In genomic region chr11:46339816-46340215, GRCh38 we compare ENCODE assay signal across 13 cellular contexts. TPM values are rescaled to one million over a fixed set of nuclear protein-coding genes. Genes with fewer than 3 reads are reported as not detected.
DNase-seq lines count a peak whose midpoint lies in the region; ATAC-seq and TF ChIP-seq lines count a peak whose summit lies in the region.
"Had no signal": no experiment of that assay in that cellular context is flagged by ENCODE, and none has a peak within 500 bp of the region (broad histone marks: within the 10 kb centered on the region; RNA-seq: fewer than 3 reads in every experiment).

No MANE protein-coding gene starts in this region.

- H3K27me3 Mint-ChIP-seq in T-helper 17 cell = no peaks in the 10 kb centered on the region

- H3K27ac ChIP-seq in HL-60 (replicated peaks) (0 out of 2 replicates have a peak overlapping the region, but pooled peaks have one; percentile 32), left ventricle myocardium inferior (replicated peaks) (peak overlapping the region; percentile 96), psoas muscle (peak overlapping the region; percentile 62)

- peak in 1 of 2 experiments; percentile 72 for DNase-seq in HL-60 (ENCODE audit: low read depth in 1 of 2, low spot score in 1 of 2)
- no peak for DNase-seq in T-helper 17 cell
- DNase-seq in left ventricle myocardium inferior = no peak
- DNase-seq in psoas muscle = no peak
- no peak for DNase-seq in NK-92 treated with Interleukin-12 subunit alpha and Interleukin-12 subunit beta, amount 100 ng/mL, for 24 hours (lab: John Stamatoyannopoulos, UW)
- no peak for DNase-seq in dermis blood vessel endothelial cell
- no peak for DNase-seq in RKO (ENCODE audit: low spot score)
- DNase-seq: activated CD8-positive, alpha-beta memory T cell treated with anti-CD3 and anti-CD28 coated beads for 24 hours; DMS53; KG1; T-helper 1 cell had no signal

- H3K4me1 ChIP-seq in left ventricle myocardium inferior = peaks cover 73% of the 10 kb centered on the region
- H3K4me1 ChIP-seq in psoas muscle = peaks cover 18% of the 10 kb centered on the region

- TF ChIP-seq CTCF in HL-60 (IDR thresholded peaks at IDR 0.05; ENCODE audit: insufficient read depth, low read length) (no peak), left ventricle myocardium inferior (IDR thresholded peaks at IDR 0.05; ENCODE audit: borderline replicate concordance) (no peak), psoas muscle (IDR thresholded peaks at IDR 0.05) (no peak)

- H3K27me3 ChIP-seq in HL-60 (ENCODE audit: insufficient read depth, poor library complexity, severe bottlenecking) = no peaks in the 10 kb centered on the region
- H3K27me3 ChIP-seq in left ventricle myocardium inferior (ENCODE audit: low read depth) = no peaks in the 10 kb centered on the region
- H3K27me3 ChIP-seq in psoas muscle (ENCODE audit: insufficient read depth in 3 of 3, low read length in 2 of 3) = no peaks in the 10 kb centered on the region

- H3K4me1 Mint-ChIP-seq in T-helper 17 cell = peaks cover 38% of the 10 kb centered on the region

- no peaks in the 10 kb centered on the region for H3K36me3 ChIP-seq in left ventricle myocardium inferior
- no peaks in the 10 kb centered on the region for H3K36me3 ChIP-seq in psoas muscle (ENCODE audit: insufficient read depth in 1 of 2, low read depth in 1 of 2)

- 33 to 68% (median 50%) methylated on average over 2 of the region's 2 CpGs for WGBS in psoas muscle, 3 donors

- H3K36me3 Mint-ChIP-seq in T-helper 17 cell (ENCODE audit: low read depth) = no peaks in the 10 kb centered on the region

- no peak overlapping the region for H3K4me3 ChIP-seq in HL-60 (replicated peaks; ENCODE audit: insufficient read depth, low read length)
- H3K4me3 ChIP-seq in left ventricle myocardium inferior = peak overlapping the region; percentile 57
- H3K4me3 ChIP-seq in psoas muscle = no peak overlapping the region

- peak overlapping the region; percentile 53 for H3K27ac Mint-ChIP-seq in T-helper 17 cell

- no peaks in the 10 kb centered on the region for H3K9me3 ChIP-seq in T-helper 17 cell (ENCODE audit: control insufficient read depth, low read length, poor library complexity, severe bottlenecking)
- H3K9me3 ChIP-seq in left ventricle myocardium inferior (replicated peaks) = no peaks in the 10 kb centered on the region
- no peaks in the 10 kb centered on the region for H3K9me3 ChIP-seq in psoas muscle

- no peak overlapping the region for H3K4me3 Mint-ChIP-seq in T-helper 17 cell

- intact Hi-C loops in left ventricle myocardium inferior (cut with micrococcal nuclease) = no loop called here
- intact Hi-C loops in psoas muscle (cut with DNase I) = loop anchor here in 1 of 2 donors (10.0 kb wide), 1 partner anchor 215 kb away; the partner anchor contains the start of gene PHF21A

- ATAC-seq in T-helper 17 cell = no peak
- ATAC-seq in psoas muscle = peak; percentile 45 to 74 (median 61)
- no peak for ATAC-seq in HG02798 (IDR thresholded peaks at IDR 0.05; ENCODE audit: poor library complexity, unreplicated experiment)

RNA-seq across cellular contexts. Expression of gene DGKZ, which starts 7.4 kb away (rescaled TPM):
- total RNA-seq in T-helper 17 cell (100 to 1,000 TPM; 194 to 196 TPM), left ventricle myocardium inferior (77.1 TPM), psoas muscle (100 to 1,000 TPM in 1 of 4 donors, 10 to 100 TPM in 3; 90.2 to 138 (median 96.2) TPM), dermis blood vessel endothelial cell (79.8 and 86.2 TPM in 2 replicates)
- 10 to 100 TPM; 57.7 to 85.4 (median 62.0) TPM for polyA plus RNA-seq in psoas muscle

RNA-seq across cellular contexts. Expression of gene MDK, which starts 41.7 kb away (rescaled TPM):
- 1 to 10 TPM; 2.6 to 3.7 TPM for total RNA-seq in T-helper 17 cell
- 5.4 TPM for total RNA-seq in left ventricle myocardium inferior
- total RNA-seq in psoas muscle = 1 to 10 TPM; 1.4 to 6.3 (median 2.4) TPM
- polyA plus RNA-seq in psoas muscle = 1 to 10 TPM; 1.2 to 2.0 (median 1.8) TPM
- 46.1 and 59.6 TPM in 2 replicates for total RNA-seq in dermis blood vessel endothelial cell

RNA-seq across cellular contexts. Expression of gene CHRM4, which starts 51.8 kb away (rescaled TPM):
- total RNA-seq in T-helper 17 cell = 1 to 10 TPM; 4.3 to 4.8 TPM
- not detected for total RNA-seq in left ventricle myocardium inferior
- not detected for total RNA-seq in psoas muscle
- not detected for polyA plus RNA-seq in psoas muscle
- total RNA-seq in dermis blood vessel endothelial cell = 0.09 and 0.17 TPM in 2 replicates
- total RNA-seq: epithelial cell of proximal tubule had no signal

Comparison
In these comparisons a context has a peak if more than half of its experiments do, and no peak if none do; other contexts are left out.
1. H3K27ac ChIP-seq: peak in every context shown above with its lines; median percentile 96 in left ventricle myocardium inferior; 62 in psoas muscle; 32 in HL-60.
2. ATAC-seq: peak in psoas muscle (4 of 4); none in T-helper 17 cell (single experiment) and HG02798 (single experiment).